In the genomic region with DNA sequence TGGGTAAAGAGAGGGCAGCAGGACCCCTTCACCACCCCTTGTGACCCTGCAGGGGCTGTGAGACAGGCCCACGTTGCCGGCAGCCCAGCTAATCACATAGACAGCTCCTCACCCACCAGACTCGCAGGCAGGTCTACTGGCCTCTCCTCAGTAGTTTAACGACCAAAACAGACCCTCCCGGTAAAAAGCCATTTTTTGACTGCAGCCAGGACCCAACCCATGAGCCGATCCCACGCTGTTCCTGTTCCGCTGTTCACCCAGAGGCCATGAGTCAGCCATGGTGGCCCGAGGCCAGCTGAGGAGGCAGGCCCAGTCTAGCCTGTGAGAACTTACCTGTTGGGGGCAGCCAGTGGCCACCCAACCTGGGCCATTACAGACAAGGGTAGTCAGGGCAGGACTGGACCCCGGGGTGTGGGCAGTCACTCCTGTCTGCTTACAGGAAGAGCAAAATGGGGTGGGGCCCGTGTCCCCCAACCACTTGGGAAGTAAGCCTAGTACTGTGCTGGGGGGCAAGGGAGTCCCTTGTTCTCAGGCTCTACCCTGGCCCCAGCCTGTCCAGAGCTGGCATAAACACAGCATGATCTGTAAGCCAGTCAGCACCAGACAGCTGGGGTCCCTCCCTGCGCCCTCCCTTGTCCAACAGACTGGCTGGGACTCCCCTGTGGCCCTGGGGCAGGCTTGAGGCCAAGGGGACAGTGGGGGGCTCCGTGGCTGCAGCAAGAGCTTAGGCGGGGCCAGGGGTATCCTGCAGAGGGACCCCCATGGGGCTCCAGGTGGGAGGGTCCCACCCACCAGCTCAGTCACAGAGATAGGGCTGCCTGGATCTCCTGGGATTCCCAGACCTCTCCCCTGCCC, we compare ENCODE assay signal across 8 cellular contexts.
A peak's percentile ranks its signal among the peaks of the same experiment; 100 is the strongest.
DNase-seq lines count a peak whose midpoint lies in the region; ATAC-seq and TF ChIP-seq lines count a peak whose summit lies in the region.

No MANE protein-coding gene starts in this region.

- H3K4me3 ChIP-seq in smooth muscle cell = no peak overlapping the region

- H3K4me2 ChIP-seq in smooth muscle cell = peak overlapping the region; percentile 90

- H4K20me1 ChIP-seq in smooth muscle cell (ENCODE audit: low read depth) = no peaks in the 10 kb centered on the region

- peaks cover 23% of the 10 kb centered on the region for H3K4me1 ChIP-seq in smooth muscle cell (ENCODE audit: low read depth)

- peak; percentile 43 for DNase-seq in H4 (ENCODE audit: low spot score)
- DNase-seq in activated CD8-positive, alpha-beta memory T cell treated with anti-CD3 and anti-CD28 coated beads, Interleukin-2, amount 50 U/mL, for 48 hours = peak; percentile 55
- peak; percentile 83 for DNase-seq in cardiac septum (ENCODE audit: low spot score)
- DNase-seq in smooth muscle cell (lab: John Stamatoyannopoulos, UW; ENCODE audit: unreplicated experiment) = no peak
- DNase-seq in SKM-1 (lab: John Stamatoyannopoulos, UW; ENCODE audit: unreplicated experiment) = no peak
- no peak for DNase-seq in NCI-H1694 treated with DMSO at 0.1 percent for 48 hours (lab: John Stamatoyannopoulos, UW)

- no peaks in the 10 kb centered on the region for H3K36me3 ChIP-seq in smooth muscle cell (ENCODE audit: low read depth)

- no peaks in the 10 kb centered on the region for H3K79me2 ChIP-seq in smooth muscle cell (ENCODE audit: low read depth)

- no peaks in the 10 kb centered on the region for H3F3A ChIP-seq in smooth muscle cell (ENCODE audit: low read depth)

- intact Hi-C loops in cardiac septum (cut with DNase I) = no loop called here

- TF ChIP-seq CTCF in smooth muscle cell (IDR thresholded peaks at IDR 0.05; ENCODE audit: borderline replicate concordance, insufficient read depth, poor library complexity, severe bottlenecking) = no peak

- no peak overlapping the region for H3K9ac ChIP-seq in smooth muscle cell (ENCODE audit: low read depth)

- WGBS in smooth muscle cell (ENCODE audit: low lambda C conversion rate) = 50% methylated on average over 13 of the region's 14 CpGs

- H2AFZ ChIP-seq in smooth muscle cell (ENCODE audit: low read depth) = no peak overlapping the region

- no peak overlapping the region for H3K27ac ChIP-seq in smooth muscle cell (ENCODE audit: low read depth)

- H3K9me3 ChIP-seq in smooth muscle cell (replicated peaks; ENCODE audit: low read depth) = no peaks in the 10 kb centered on the region

- no peak for ATAC-seq in GM18907 (IDR thresholded peaks at IDR 0.05; ENCODE audit: unreplicated experiment)
- no peak for ATAC-seq in HG03159 (IDR thresholded peaks at IDR 0.05; ENCODE audit: unreplicated experiment)

- no peaks in the 10 kb centered on the region for H3K27me3 ChIP-seq in smooth muscle cell (ENCODE audit: low read depth)

Comparison
In these comparisons a context has a peak if more than half of its experiments do, and no peak if none do; other contexts are left out.
1. DNase-seq: peak in H4 (single experiment), activated CD8-positive, alpha-beta memory T cell treated with anti-CD3 and anti-CD28 coated beads, Interleukin-2, amount 50 U/mL, for 48 hours (single experiment) and cardiac septum (single experiment); none in smooth muscle cell (single experiment), SKM-1 (single experiment) and NCI-H1694 treated with DMSO at 0.1 percent for 48 hours (single experiment).